Comparison of ENCODE assay signal across 1 cellular context in the genomic region with DNA sequence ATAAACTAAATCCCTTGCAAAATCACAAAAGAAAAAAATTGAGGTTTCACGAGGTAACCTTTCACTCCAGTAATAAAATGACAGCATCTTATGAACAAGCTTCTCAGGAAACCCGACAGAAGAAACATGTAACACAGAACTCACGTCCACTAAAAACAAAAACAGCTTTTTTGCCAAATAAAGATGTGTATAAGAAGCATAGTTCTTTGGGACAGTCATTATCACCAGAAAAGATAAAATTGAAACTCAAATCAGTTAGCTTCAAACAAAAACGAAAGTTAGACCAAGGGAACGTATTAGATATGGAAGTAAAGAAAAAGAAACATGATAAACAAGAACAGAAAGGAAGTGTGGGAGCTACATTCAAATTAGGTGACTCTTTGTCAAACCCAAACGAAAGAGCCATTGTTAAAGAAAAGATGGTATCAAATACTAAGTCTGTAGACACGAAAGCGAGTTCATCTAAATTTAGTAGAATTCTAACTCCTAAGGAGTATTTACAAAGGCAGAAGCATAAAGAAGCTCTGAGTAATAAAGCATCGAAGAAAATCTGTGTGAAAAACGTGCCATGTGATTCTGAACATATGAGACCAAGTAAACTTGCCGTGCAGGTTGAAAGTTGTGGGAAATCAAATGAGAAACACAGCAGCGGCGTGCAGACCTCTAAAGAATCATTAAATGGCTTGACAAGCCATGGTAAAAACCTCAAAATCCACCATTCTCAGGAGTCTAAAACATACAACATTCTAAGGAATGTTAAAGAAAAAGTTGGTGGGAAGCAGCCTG.
TF ChIP-seq lines count a peak whose summit lies in the region.

No MANE protein-coding gene starts in this region.

TF ChIP-seq in HCT116, 20 proteins besides CTCF, POLR2A, EP300 and RAD21:
- TF ChIP-seq CEBPB (IDR thresholded peaks at IDR 0.05; ENCODE audit: low read depth) = no peak
- no peak for TF ChIP-seq ELF1 (IDR thresholded peaks at IDR 0.05; ENCODE audit: borderline replicate concordance, low read depth)
- no peak for TF ChIP-seq POLR2AphosphoS5 (IDR thresholded peaks at IDR 0.05; ENCODE audit: low read depth, low read length)
- no peak for TF ChIP-seq TCF7L2 (IDR thresholded peaks at IDR 0.05; ENCODE audit: borderline replicate concordance, extremely low read depth, insufficient read depth, insufficient read length)
- no peak for TF ChIP-seq ZNF274 (IDR thresholded peaks at IDR 0.05; ENCODE audit: low read depth, low read length)
- TF ChIP-seq SP1 (IDR thresholded peaks at IDR 0.05; ENCODE audit: low read depth) = no peak
- no peak for TF ChIP-seq EGR1 (IDR thresholded peaks at IDR 0.05; ENCODE audit: low read depth)
- TF ChIP-seq, protein P1, sequence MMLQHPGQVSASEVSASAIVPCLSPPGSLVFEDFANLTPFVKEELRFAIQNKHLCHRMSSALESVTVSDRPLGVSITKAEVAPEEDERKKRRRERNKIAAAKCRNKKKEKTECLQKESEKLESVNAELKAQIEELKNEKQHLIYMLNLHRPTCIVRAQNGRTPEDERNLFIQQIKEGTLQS (IDR thresholded peaks at IDR 0.05) = no peak
- TF ChIP-seq FOSL1 (IDR thresholded peaks at IDR 0.05; ENCODE audit: low read depth) = no peak
- TF ChIP-seq CBX3 (IDR thresholded peaks at IDR 0.05; ENCODE audit: low read depth) = no peak
- TF ChIP-seq EZH2phosphoT487 (IDR thresholded peaks at IDR 0.05; ENCODE audit: borderline replicate concordance) = no peak
- TF ChIP-seq, protein P2, sequence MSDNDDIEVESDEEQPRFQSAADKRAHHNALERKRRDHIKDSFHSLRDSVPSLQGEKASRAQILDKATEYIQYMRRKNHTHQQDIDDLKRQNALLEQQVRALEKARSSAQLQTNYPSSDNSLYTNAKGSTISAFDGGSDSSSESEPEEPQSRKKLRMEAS (IDR thresholded peaks at IDR 0.05) = no peak
- TF ChIP-seq YY1 (IDR thresholded peaks at IDR 0.05; ENCODE audit: extremely low read depth, insufficient replicate concordance, low read depth, low read length) = no peak
- TF ChIP-seq JUND (IDR thresholded peaks at IDR 0.05) = no peak
- no peak for TF ChIP-seq EZH2 (IDR thresholded peaks at IDR 0.05)
- TF ChIP-seq ZFX (IDR thresholded peaks at IDR 0.05) = no peak
- no peak for TF ChIP-seq SRF (IDR thresholded peaks at IDR 0.05; ENCODE audit: low read depth)
- TF ChIP-seq, protein P3, sequence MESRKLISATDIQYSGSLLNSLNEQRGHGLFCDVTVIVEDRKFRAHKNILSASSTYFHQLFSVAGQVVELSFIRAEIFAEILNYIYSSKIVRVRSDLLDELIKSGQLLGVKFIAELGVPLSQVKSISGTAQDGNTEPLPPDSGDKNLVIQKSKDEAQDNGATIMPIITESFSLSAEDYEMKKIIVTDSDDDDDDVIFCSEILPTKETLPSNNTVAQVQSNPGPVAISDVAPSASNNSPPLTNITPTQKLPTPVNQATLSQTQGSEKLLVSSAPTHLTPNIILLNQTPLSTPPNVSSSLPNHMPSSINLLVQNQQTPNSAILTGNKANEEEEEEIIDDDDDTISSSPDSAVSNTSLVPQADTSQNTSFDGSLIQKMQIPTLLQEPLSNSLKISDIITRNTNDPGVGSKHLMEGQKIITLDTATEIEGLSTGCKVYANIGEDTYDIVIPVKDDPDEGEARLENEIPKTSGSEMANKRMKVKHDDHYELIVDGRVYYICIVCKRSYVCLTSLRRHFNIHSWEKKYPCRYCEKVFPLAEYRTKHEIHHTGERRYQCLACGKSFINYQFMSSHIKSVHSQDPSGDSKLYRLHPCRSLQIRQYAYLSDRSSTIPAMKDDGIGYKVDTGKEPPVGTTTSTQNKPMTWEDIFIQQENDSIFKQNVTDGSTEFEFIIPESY (IDR thresholded peaks at IDR 0.05; ENCODE audit: extremely low read depth, insufficient replicate concordance, low read length) = no peak
- TF ChIP-seq, protein P4, sequence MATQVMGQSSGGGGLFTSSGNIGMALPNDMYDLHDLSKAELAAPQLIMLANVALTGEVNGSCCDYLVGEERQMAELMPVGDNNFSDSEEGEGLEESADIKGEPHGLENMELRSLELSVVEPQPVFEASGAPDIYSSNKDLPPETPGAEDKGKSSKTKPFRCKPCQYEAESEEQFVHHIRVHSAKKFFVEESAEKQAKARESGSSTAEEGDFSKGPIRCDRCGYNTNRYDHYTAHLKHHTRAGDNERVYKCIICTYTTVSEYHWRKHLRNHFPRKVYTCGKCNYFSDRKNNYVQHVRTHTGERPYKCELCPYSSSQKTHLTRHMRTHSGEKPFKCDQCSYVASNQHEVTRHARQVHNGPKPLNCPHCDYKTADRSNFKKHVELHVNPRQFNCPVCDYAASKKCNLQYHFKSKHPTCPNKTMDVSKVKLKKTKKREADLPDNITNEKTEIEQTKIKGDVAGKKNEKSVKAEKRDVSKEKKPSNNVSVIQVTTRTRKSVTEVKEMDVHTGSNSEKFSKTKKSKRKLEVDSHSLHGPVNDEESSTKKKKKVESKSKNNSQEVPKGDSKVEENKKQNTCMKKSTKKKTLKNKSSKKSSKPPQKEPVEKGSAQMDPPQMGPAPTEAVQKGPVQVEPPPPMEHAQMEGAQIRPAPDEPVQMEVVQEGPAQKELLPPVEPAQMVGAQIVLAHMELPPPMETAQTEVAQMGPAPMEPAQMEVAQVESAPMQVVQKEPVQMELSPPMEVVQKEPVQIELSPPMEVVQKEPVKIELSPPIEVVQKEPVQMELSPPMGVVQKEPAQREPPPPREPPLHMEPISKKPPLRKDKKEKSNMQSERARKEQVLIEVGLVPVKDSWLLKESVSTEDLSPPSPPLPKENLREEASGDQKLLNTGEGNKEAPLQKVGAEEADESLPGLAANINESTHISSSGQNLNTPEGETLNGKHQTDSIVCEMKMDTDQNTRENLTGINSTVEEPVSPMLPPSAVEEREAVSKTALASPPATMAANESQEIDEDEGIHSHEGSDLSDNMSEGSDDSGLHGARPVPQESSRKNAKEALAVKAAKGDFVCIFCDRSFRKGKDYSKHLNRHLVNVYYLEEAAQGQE (IDR thresholded peaks at IDR 0.05; ENCODE audit: low read depth) = no peak
- TF ChIP-seq SIN3A (IDR thresholded peaks at IDR 0.05; ENCODE audit: low read depth) = no peak
TF ChIP-seq in HCT116: peak in this region for 0.
